23 cellular contexts compared by ENCODE assay signal in the genomic region with DNA sequence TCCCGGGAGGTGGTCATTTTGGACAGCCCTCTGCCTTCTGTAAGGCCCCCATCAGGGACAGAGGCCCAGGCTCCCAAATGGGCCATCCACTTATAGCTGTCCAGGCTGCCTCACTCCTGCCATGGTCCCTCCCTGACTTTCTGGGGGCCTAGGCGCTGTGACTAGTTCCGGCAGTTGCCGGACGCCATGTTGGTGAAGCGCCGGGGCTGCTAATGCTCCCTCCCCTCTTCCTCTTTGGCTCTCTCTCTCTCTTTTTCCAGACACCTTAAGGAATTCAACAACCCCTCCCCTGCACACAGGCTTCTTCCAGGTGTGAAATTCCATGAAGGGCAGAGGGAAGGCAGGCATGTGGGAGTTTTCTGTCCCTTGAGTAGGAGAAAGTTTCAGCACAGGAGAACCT.
"Had no signal": no experiment of that assay in that cellular context is flagged by ENCODE, and none has a peak within 500 bp of the region (broad histone marks: within the 10 kb centered on the region; RNA-seq: fewer than 3 reads in every experiment).

No MANE protein-coding gene starts in this region.

- ATAC-seq: activated CD4-positive, alpha-beta T cell treated with anti-CD3 and anti-CD28 coated beads for 36 hours; activated CD8-positive, alpha-beta memory T cell treated with anti-CD3 and anti-CD28 coated beads, Interleukin-2, amount 10 ng/mL, durations not matched to agents 7 days and 5 days; activated CD8-positive, alpha-beta T cell treated with anti-CD3 and anti-CD28 coated beads, Interleukin-2, amount 10 ng/mL, durations not matched to agents 7 days and 5 days; body of pancreas; foreskin keratinocyte; natural killer cell treated with Interleukin-12 subunit alpha and Interleukin-12 subunit beta and Interleukin-15 and Interleukin-18, amount 100 ng/mL, for 72 hours; stimulated activated effector memory CD8-positive, alpha-beta T cell treated with anti-CD3 and anti-CD28 coated beads, Interleukin-12 subunit alpha, Interleukin-12 subunit beta, amount 100 ng/mL, for 72 hours had no signal

- H3K9me3 ChIP-seq: adrenal gland, body of pancreas, esophagus muscularis mucosa, heart left ventricle, mucosa of descending colon, right lobe of liver, thyroid gland had no signal

- H3K27me3 ChIP-seq: adrenal gland, body of pancreas, foreskin keratinocyte, heart left ventricle, right lobe of liver, thyroid gland had no signal

- H3K36me3 ChIP-seq: adrenal gland, esophagus muscularis mucosa, heart left ventricle, right lobe of liver, thyroid gland had no signal

- H3K4me3 ChIP-seq: adrenal gland, body of pancreas, esophagus muscularis mucosa, heart left ventricle, mucosa of descending colon, right lobe of liver, skin epidermis, thyroid gland had no signal

- DNase-seq: activated CD4-positive, alpha-beta T cell treated with anti-CD3 and anti-CD28 coated beads for 36 hours; activated CD4-positive, CD25-positive, alpha-beta regulatory T cell; activated CD8-positive, alpha-beta memory T cell treated with anti-CD3 and anti-CD28 coated beads, Interleukin-2, amount 10 ng/mL, durations not matched to agents 7 days and 5 days; activated CD8-positive, alpha-beta T cell treated with anti-CD3 and anti-CD28 coated beads, Interleukin-2, amount 10 ng/mL, durations not matched to agents 7 days and 5 days; activated naive CD4-positive, alpha-beta T cell treated with anti-CD3 and anti-CD28 coated beads for 36 hours; activated naive CD8-positive, alpha-beta T cell treated with anti-CD3 and anti-CD28 coated beads for 36 hours; activated T-cell treated with anti-CD3 and anti-CD28 coated beads, Interleukin-2, amount 50 U/mL, for 48 hours; adrenal gland; aorta; body of pancreas; caudate nucleus; foreskin keratinocyte; heart left ventricle; mucosa of descending colon; right lobe of liver; stimulated activated CD4-positive, alpha-beta T cell treated with anti-CD3 and anti-CD28 coated beads, Interleukin-12 subunit alpha, Interleukin-12 subunit beta, amount 100 ng/mL, for 4 hours; stimulated activated CD4-positive, alpha-beta T cell treated with anti-CD3 and anti-CD28 coated beads, Interleukin-4, amount 100 ng/mL, for 1 hour; T-helper 1 cell; thyroid gland had no signal

- H3K4me1 ChIP-seq: adrenal gland, body of pancreas, foreskin keratinocyte, right lobe of liver, thyroid gland had no signal

- H3K27ac ChIP-seq: adrenal gland, body of pancreas, esophagus muscularis mucosa, foreskin keratinocyte, heart left ventricle, right lobe of liver, skin epidermis, thyroid gland had no signal
